ENCODE assay signal across 30 cellular contexts in the genomic region with DNA sequence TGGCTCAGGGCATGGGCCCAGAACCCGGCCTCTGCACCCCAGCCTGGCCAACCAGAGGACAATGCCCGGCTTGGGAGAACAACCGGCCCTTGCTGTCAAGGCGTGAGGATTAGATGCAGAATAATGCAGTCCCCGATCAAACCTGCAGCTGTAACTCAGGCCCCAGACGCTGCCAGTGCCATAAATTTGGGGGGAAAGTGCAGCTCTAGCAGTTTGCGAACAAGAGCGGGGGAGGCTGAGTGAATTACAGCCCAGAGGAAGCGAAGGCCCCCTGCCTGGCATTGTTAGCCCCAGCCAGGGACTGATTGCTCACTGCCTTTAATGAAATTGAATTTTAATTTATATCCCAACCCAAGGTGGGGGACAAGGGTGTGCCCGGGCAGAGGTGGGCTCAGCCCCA.
"Had no signal": no experiment of that assay in that cellular context is flagged by ENCODE, and none has a peak within 500 bp of the region (broad histone marks: within the 10 kb centered on the region; RNA-seq: fewer than 3 reads in every experiment).

No MANE protein-coding gene starts in this region.

- H3K27me3 Mint-ChIP-seq: activated CD4-positive, alpha-beta memory T cell treated with anti-CD3 and anti-CD28 coated beads for 36 hours; activated naive CD4-positive, alpha-beta T cell treated with anti-CD3 and anti-CD28 coated beads, Interleukin-2, amount 50 U/mL, for 24 hours; activated naive CD8-positive, alpha-beta T cell treated with anti-CD3 and anti-CD28 coated beads, Interleukin-2, amount 50 U/mL, for 24 hours; activated T-cell treated with anti-CD3 and anti-CD28 coated beads, Interleukin-2, amount 50 U/mL, for 24 hours; central memory CD8-positive, alpha-beta T cell; stimulated activated naive CD8-positive, alpha-beta T cell treated with anti-CD3 and anti-CD28 coated beads, Interleukin-15, Interleukin-2, amounts not matched to agents 100 ng/mL and 50 ng/mL, for 24 hours had no signal

- H3K36me3 ChIP-seq: esophagus muscularis mucosa, left ventricle myocardium inferior, sigmoid colon, thoracic aorta, WERI-Rb-1 had no signal

- H3K27me3 ChIP-seq: foreskin keratinocyte, sigmoid colon had no signal

- H2AFZ ChIP-seq: parathyroid adenoma had no signal

- ATAC-seq: activated naive CD8-positive, alpha-beta T cell treated with anti-CD3 and anti-CD28 coated beads, Interleukin-2, amount 50 U/mL, for 24 hours; foreskin keratinocyte; mucosa of descending colon; natural killer cell treated with Interleukin-12 subunit alpha and Interleukin-12 subunit beta and Interleukin-15 and Interleukin-18, amount 100 ng/mL, for 72 hours; psoas muscle; stimulated activated effector memory CD8-positive, alpha-beta T cell treated with anti-CD3 and anti-CD28 coated beads, Interleukin-12 subunit alpha, Interleukin-12 subunit beta, amount 100 ng/mL, for 72 hours had no signal

- H3K27ac ChIP-seq: esophagus muscularis mucosa, foreskin keratinocyte, left ventricle myocardium inferior, parathyroid adenoma, psoas muscle, sigmoid colon, thoracic aorta, WERI-Rb-1 had no signal

- H3K4me3 ChIP-seq: esophagus muscularis mucosa, left ventricle myocardium inferior, lung, mucosa of descending colon, psoas muscle, sigmoid colon, thoracic aorta had no signal

- FAIRE-seq: bronchial epithelial cell, small intestine had no signal

- H3K36me3 Mint-ChIP-seq: activated CD4-positive, alpha-beta memory T cell treated with anti-CD3 and anti-CD28 coated beads for 36 hours; activated naive CD4-positive, alpha-beta T cell treated with anti-CD3 and anti-CD28 coated beads, Interleukin-2, amount 50 U/mL, for 24 hours; natural killer cell treated with Interleukin-12 subunit alpha and Interleukin-12 subunit beta and Interleukin-15 and Interleukin-18, amount 100 ng/mL, for 72 hours; stimulated activated effector memory CD8-positive, alpha-beta T cell treated with anti-CD3 and anti-CD28 coated beads, Interleukin-12 subunit alpha, Interleukin-12 subunit beta, amount 100 ng/mL, for 72 hours had no signal

- H3K4me1 ChIP-seq: esophagus muscularis mucosa, foreskin keratinocyte, left ventricle myocardium inferior, parathyroid adenoma, psoas muscle had no signal

- DNase-seq: activated CD4-positive, alpha-beta memory T cell treated with anti-CD3 and anti-CD28 coated beads for 36 hours; activated CD4-positive, alpha-beta T cell treated with anti-CD3 and anti-CD28 coated beads, Interleukin-2, amount 10 ng/mL, durations not matched to agents 24 days and 14 days; activated CD4-positive, CD25-positive, alpha-beta regulatory T cell treated with anti-CD3 and anti-CD28 coated beads, Interleukin-2, amount 50 U/mL, for 72 hours; activated CD8-positive, alpha-beta memory T cell treated with anti-CD3 and anti-CD28 coated beads, Interleukin-2, amount 50 U/mL, for 48 hours; activated gamma-delta T cell treated with Interleukin-2 at 50 U/mL for 16 hours; activated naive CD8-positive, alpha-beta T cell treated with anti-CD3 and anti-CD28 coated beads, Interleukin-2, amount 50 U/mL, for 24 hours; activated T-cell treated with anti-CD3 and anti-CD28 coated beads, Interleukin-2, amount 50 U/mL, for 24 hours; dermis blood vessel endothelial cell; effector CD4-positive, alpha-beta T cell; foreskin keratinocyte; left ventricle myocardium inferior; mucosa of descending colon; nucleus accumbens; psoas muscle; sigmoid colon; small intestine; stimulated activated CD4-positive, alpha-beta T cell treated with anti-CD3 and anti-CD28 coated beads, Interleukin-4, amount 100 ng/mL, for 24 hours; T1000; trophoblast cell; WERI-Rb-1 had no signal

- H3K4me3 Mint-ChIP-seq: activated CD4-positive, alpha-beta memory T cell treated with anti-CD3 and anti-CD28 coated beads for 36 hours; activated CD4-positive, alpha-beta T cell treated with anti-CD3 and anti-CD28 coated beads, Interleukin-2, amount 10 ng/mL, durations not matched to agents 24 days and 14 days; activated naive CD4-positive, alpha-beta T cell treated with anti-CD3 and anti-CD28 coated beads, Interleukin-2, amount 50 U/mL, for 24 hours; activated naive CD8-positive, alpha-beta T cell treated with anti-CD3 and anti-CD28 coated beads, Interleukin-2, amount 50 U/mL, for 24 hours; activated T-cell treated with anti-CD3 and anti-CD28 coated beads, Interleukin-2, amount 50 U/mL, for 24 hours; central memory CD8-positive, alpha-beta T cell; natural killer cell treated with Interleukin-12 subunit alpha and Interleukin-12 subunit beta and Interleukin-15 and Interleukin-18, amount 100 ng/mL, for 72 hours; stimulated activated effector memory CD8-positive, alpha-beta T cell treated with anti-CD3 and anti-CD28 coated beads, Interleukin-12 subunit alpha, Interleukin-12 subunit beta, amount 100 ng/mL, for 72 hours; stimulated activated naive CD8-positive, alpha-beta T cell treated with anti-CD3 and anti-CD28 coated beads, Interleukin-15, Interleukin-2, amounts not matched to agents 100 ng/mL and 50 ng/mL, for 24 hours had no signal

- H3K79me2 ChIP-seq: parathyroid adenoma had no signal

- H3K9ac ChIP-seq: parathyroid adenoma had no signal

- H3K9me3 Mint-ChIP-seq: activated CD4-positive, alpha-beta memory T cell treated with anti-CD3 and anti-CD28 coated beads for 36 hours; activated CD4-positive, alpha-beta T cell treated with anti-CD3 and anti-CD28 coated beads, Interleukin-2, amount 10 ng/mL, durations not matched to agents 24 days and 14 days; activated naive CD4-positive, alpha-beta T cell treated with anti-CD3 and anti-CD28 coated beads, Interleukin-2, amount 50 U/mL, for 24 hours; activated naive CD8-positive, alpha-beta T cell treated with anti-CD3 and anti-CD28 coated beads, Interleukin-2, amount 50 U/mL, for 24 hours; activated T-cell treated with anti-CD3 and anti-CD28 coated beads, Interleukin-2, amount 50 U/mL, for 24 hours; central memory CD8-positive, alpha-beta T cell; natural killer cell treated with Interleukin-12 subunit alpha and Interleukin-12 subunit beta and Interleukin-15 and Interleukin-18, amount 100 ng/mL, for 72 hours; stimulated activated effector memory CD8-positive, alpha-beta T cell treated with anti-CD3 and anti-CD28 coated beads, Interleukin-12 subunit alpha, Interleukin-12 subunit beta, amount 100 ng/mL, for 72 hours; stimulated activated naive CD8-positive, alpha-beta T cell treated with anti-CD3 and anti-CD28 coated beads, Interleukin-15, Interleukin-2, amounts not matched to agents 100 ng/mL and 50 ng/mL, for 24 hours had no signal

- H3K27ac Mint-ChIP-seq: activated CD4-positive, alpha-beta memory T cell treated with anti-CD3 and anti-CD28 coated beads for 36 hours; activated CD4-positive, alpha-beta T cell treated with anti-CD3 and anti-CD28 coated beads, Interleukin-2, amount 10 ng/mL, durations not matched to agents 24 days and 14 days; activated naive CD4-positive, alpha-beta T cell treated with anti-CD3 and anti-CD28 coated beads, Interleukin-2, amount 50 U/mL, for 24 hours; activated naive CD8-positive, alpha-beta T cell treated with anti-CD3 and anti-CD28 coated beads, Interleukin-2, amount 50 U/mL, for 24 hours; activated T-cell treated with anti-CD3 and anti-CD28 coated beads, Interleukin-2, amount 50 U/mL, for 24 hours; natural killer cell treated with Interleukin-12 subunit alpha and Interleukin-12 subunit beta and Interleukin-15 and Interleukin-18, amount 100 ng/mL, for 72 hours; stimulated activated effector memory CD8-positive, alpha-beta T cell treated with anti-CD3 and anti-CD28 coated beads, Interleukin-12 subunit alpha, Interleukin-12 subunit beta, amount 100 ng/mL, for 72 hours; stimulated activated naive CD8-positive, alpha-beta T cell treated with anti-CD3 and anti-CD28 coated beads, Interleukin-15, Interleukin-2, amounts not matched to agents 100 ng/mL and 50 ng/mL, for 24 hours had no signal

- H3K9me3 ChIP-seq: esophagus muscularis mucosa, left ventricle myocardium inferior, mucosa of descending colon, psoas muscle, sigmoid colon, thoracic aorta had no signal
